1 cellular context compared by ENCODE assay signal in the genomic region with DNA sequence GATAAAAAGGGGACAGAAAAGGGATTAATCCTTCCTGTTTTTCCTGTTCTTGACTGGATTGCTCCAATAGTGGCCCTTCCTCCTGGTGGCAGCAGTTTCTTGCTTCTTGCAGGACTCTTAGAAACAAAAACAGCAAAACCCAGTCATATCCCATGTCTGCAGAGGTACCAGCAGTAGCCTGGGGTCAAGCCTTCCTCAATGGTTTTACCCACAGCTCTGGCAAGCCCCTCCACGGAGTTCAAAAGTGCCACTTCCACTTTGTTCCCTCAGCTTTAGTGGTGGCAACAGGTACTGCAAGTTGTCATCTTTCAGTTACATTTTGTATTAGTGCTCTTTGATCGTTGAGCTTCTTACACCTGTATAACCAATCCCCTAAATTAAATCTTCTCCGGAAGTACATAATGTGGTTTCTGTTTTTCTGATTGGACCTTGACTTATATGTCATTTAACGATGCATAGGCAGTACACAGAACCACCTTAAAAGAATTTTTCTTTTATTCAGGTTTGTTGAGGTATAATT.
TF ChIP-seq lines count a peak whose summit lies in the region.

No MANE protein-coding gene starts in this region.

TF ChIP-seq in HEK293, 187 proteins besides CTCF, POLR2A, EP300 and RAD21 (continued from another document):
- TF ChIP-seq, protein P1, sequence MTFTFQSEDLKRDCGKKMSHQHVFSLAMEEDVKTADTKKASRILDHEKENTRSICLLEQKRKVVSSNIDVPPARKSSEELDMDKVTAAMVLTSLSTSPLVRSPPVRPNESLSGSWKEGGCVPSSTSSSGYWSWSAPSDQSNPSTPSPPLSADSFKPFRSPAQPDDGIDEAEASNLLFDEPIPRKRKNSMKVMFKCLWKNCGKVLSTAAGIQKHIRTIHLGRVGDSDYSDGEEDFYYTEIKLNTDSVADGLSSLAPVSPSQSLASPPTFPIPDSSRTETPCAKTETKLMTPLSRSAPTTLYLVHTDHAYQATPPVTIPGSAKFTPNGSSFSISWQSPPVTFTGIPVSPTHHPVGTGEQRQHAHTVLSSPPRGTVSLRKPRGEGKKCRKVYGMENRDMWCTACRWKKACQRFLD (tag by site-specific recombination; IDR thresholded peaks at IDR 0.05): no peak
- TF ChIP-seq PRDM1 (tag by site-specific recombination; IDR thresholded peaks at IDR 0.05): no peak
- TF ChIP-seq ZNF488 (tag by site-specific recombination; IDR thresholded peaks at IDR 0.05): no peak
- TF ChIP-seq ZNF184 (tag by site-specific recombination; IDR thresholded peaks at IDR 0.05): no peak
- TF ChIP-seq ZNF521 (tag by site-specific recombination; IDR thresholded peaks at IDR 0.05): no peak
- peak; percentile 52; the same call in 1 of the 2 replicates for TF ChIP-seq SCRT2 (tag by site-specific recombination; IDR thresholded peaks at IDR 0.05)
- TF ChIP-seq ZNF121 (tag by site-specific recombination; IDR thresholded peaks at IDR 0.05): no peak
- TF ChIP-seq ZNF701 (tag by site-specific recombination; IDR thresholded peaks at IDR 0.05): no peak
- no peak for TF ChIP-seq REST (tag by site-specific recombination; IDR thresholded peaks at IDR 0.05)
- TF ChIP-seq ZNF792 (tag by site-specific recombination; IDR thresholded peaks at IDR 0.05): no peak
- TF ChIP-seq, protein P2, sequence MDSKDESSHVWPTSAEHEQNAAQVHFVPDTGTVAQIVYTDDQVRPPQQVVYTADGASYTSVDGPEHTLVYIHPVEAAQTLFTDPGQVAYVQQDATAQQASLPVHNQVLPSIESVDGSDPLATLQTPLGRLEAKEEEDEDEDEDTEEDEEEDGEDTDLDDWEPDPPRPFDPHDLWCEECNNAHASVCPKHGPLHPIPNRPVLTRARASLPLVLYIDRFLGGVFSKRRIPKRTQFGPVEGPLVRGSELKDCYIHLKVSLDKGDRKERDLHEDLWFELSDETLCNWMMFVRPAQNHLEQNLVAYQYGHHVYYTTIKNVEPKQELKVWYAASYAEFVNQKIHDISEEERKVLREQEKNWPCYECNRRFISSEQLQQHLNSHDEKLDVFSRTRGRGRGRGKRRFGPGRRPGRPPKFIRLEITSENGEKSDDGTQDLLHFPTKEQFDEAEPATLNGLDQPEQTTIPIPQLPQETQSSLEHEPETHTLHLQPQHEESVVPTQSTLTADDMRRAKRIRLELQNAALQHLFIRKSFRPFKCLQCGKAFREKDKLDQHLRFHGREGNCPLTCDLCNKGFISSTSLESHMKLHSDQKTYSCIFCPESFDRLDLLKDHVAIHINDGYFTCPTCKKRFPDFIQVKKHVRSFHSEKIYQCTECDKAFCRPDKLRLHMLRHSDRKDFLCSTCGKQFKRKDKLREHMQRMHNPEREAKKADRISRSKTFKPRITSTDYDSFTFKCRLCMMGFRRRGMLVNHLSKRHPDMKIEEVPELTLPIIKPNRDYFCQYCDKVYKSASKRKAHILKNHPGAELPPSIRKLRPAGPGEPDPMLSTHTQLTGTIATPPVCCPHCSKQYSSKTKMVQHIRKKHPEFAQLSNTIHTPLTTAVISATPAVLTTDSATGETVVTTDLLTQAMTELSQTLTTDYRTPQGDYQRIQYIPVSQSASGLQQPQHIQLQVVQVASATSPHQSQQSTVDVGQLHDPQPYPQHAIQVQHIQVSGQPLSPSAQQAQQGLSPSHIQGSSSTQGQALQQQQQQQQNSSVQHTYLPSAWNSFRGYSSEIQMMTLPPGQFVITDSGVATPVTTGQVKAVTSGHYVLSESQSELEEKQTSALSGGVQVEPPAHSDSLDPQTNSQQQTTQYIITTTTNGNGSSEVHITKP (tag by site-specific recombination; IDR thresholded peaks at IDR 0.05): peak; percentile 83
- TF ChIP-seq, protein P3, sequence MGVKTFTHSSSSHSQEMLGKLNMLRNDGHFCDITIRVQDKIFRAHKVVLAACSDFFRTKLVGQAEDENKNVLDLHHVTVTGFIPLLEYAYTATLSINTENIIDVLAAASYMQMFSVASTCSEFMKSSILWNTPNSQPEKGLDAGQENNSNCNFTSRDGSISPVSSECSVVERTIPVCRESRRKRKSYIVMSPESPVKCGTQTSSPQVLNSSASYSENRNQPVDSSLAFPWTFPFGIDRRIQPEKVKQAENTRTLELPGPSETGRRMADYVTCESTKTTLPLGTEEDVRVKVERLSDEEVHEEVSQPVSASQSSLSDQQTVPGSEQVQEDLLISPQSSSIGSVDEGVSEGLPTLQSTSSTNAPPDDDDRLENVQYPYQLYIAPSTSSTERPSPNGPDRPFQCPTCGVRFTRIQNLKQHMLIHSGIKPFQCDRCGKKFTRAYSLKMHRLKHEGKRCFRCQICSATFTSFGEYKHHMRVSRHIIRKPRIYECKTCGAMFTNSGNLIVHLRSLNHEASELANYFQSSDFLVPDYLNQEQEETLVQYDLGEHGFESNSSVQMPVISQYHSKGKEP (tag by site-specific recombination; IDR thresholded peaks at IDR 0.05): no peak
- no peak for TF ChIP-seq KLF16 (tag by site-specific recombination; IDR thresholded peaks at IDR 0.05)
TF ChIP-seq in HEK293: peak in this region for 3.
